In genomic region chr15:77002954-77003912, GRCh38 we compare ENCODE assay signal across 8 cellular contexts. TPM values are rescaled to one million over a fixed set of nuclear protein-coding genes. Genes with fewer than 3 reads are reported as not detected.
DNase-seq lines count a peak whose midpoint lies in the region; ATAC-seq and TF ChIP-seq lines count a peak whose summit lies in the region.

No MANE protein-coding gene starts in this region.

- peak overlapping the region; percentile 3; the same call in 1 of the 2 replicates for H3K4me3 ChIP-seq in GM12864 (ENCODE audit: low read depth, low read length)

- POLR2A ChIA-PET in T-cell (lab: Charles Lee), result no interaction called here

- CTCF ChIA-PET in T-cell (lab: Charles Lee), result interaction anchor here in 1 of 2 donors (1.0 to 2.6 kb wide), 2 partner anchors 10 to 20 kb away, joined by 3 to 9 read pairs; no protein-coding TSS in a partner anchor

- H3K27me3 Mint-ChIP-seq in T-cell (no peaks in the 10 kb centered on the region), chondrocyte (ENCODE audit: low read depth) (peaks cover 9% of the 10 kb centered on the region)

- H3K4me1 Mint-ChIP-seq in T-cell, result peaks cover 76 to 94% (median 89%) of the 10 kb centered on the region in 3 donors
- H3K4me1 Mint-ChIP-seq in chondrocyte (ENCODE audit: low read depth), result peaks cover 3% of the 10 kb centered on the region

- H3K4me3 Mint-ChIP-seq in T-cell, result peak overlapping the region; percentile 63 to 82 (median 66)
- H3K4me3 Mint-ChIP-seq in chondrocyte (ENCODE audit: unreplicated experiment), result no peak overlapping the region

- peak; percentile 62 for DNase-seq in GM12864 (ENCODE audit: low read depth)
- peak; percentile 40 to 76 (median 67) for DNase-seq in T-cell
- peak; percentile 51 for DNase-seq in chondrocyte (ENCODE audit: low spot score)
- DNase-seq in stimulated activated CD4-positive, alpha-beta T cell treated with anti-CD3 and anti-CD28 coated beads, Interleukin-15, amount 100 ng/mL, for 24 hours, result peak; percentile 87
- no peak for DNase-seq in cortex of kidney (lab: John Stamatoyannopoulos, UW)
- DNase-seq in DMS153 (lab: John Stamatoyannopoulos, UW), result no peak
- DNase-seq in cerebellar nuclear complex (lab: John Stamatoyannopoulos, UW), result no peak

- H3K36me3 Mint-ChIP-seq in T-cell (peaks cover 20% of the 10 kb centered on the region), chondrocyte (ENCODE audit: low read depth) (peaks cover 3% of the 10 kb centered on the region)

- H3K27ac Mint-ChIP-seq in T-cell (peak overlapping the region; percentile 93 to 98), chondrocyte (ENCODE audit: unreplicated experiment) (no peak overlapping the region)

- H3K9me3 Mint-ChIP-seq in T-cell (peaks cover 0 to 4% (median 0%) of the 10 kb centered on the region in 3 donors), chondrocyte (ENCODE audit: low read depth) (peaks cover 3% of the 10 kb centered on the region)

- TF ChIP-seq CTCF in GM12864 (IDR thresholded peaks at IDR 0.05; ENCODE audit: low read depth, low read length, missing control alignments), result no peak
- no peak for TF ChIP-seq CTCF in chondrocyte (IDR thresholded peaks at IDR 0.05)

- peak; percentile 81 for ATAC-seq in HG02852 (IDR thresholded peaks at IDR 0.05; ENCODE audit: unreplicated experiment)
- ATAC-seq in T-cell (replicated peaks in 1 of 4), result peak; percentile 91 to 94 (median 92)

RNA-seq across cellular contexts. Expression of gene PSTPIP1, which starts 8.3 kb away (rescaled TPM):
- total RNA-seq in T-cell, result 100 to 1,000 TPM; 110 to 231 (median 180) TPM
- not detected in 3 replicates for total RNA-seq in chondrocyte

Comparison
In these comparisons a context has a peak if more than half of its experiments do, and no peak if none do; other contexts are left out.
1. DNase-seq: peak in GM12864 (single experiment), T-cell (34 of 34), chondrocyte (single experiment) and stimulated activated CD4-positive, alpha-beta T cell treated with anti-CD3 and anti-CD28 coated beads, Interleukin-15, amount 100 ng/mL, for 24 hours (single experiment); none in cortex of kidney (single experiment), DMS153 (single experiment) and cerebellar nuclear complex (0 of 2).
2. RNA of gene PSTPIP1, which starts 8.3 kb away (total RNA-seq): 110 to 231 TPM in T-cell; not detected in chondrocyte; every median in the first group is over 100 times any median in the second.